Comparison of ENCODE assay signal across 1 cellular context in genomic region chr2:152717242-152718046, GRCh38.
A peak's percentile ranks its signal among the peaks of the same experiment; 100 is the strongest.
TF ChIP-seq lines count a peak whose summit lies in the region.

Gene PRPF40A (minus strand): TSS chr2:152717461. CDS start chr2:152717439, 22 bp downstream.

TF ChIP-seq in K562, 482 proteins besides CTCF, POLR2A, EP300 and RAD21 (continued from another document and continues in another):
- TF ChIP-seq TAF15 (IDR thresholded peaks at IDR 0.05; ENCODE audit: low read depth, low read length) (no peak), SP2 (IDR thresholded peaks at IDR 0.05; ENCODE audit: extremely low read depth, low read depth, low read length, poor library complexity, severe bottlenecking) (peak; percentile 90), ZNF449 (CRISPR knock-in tag; IDR thresholded peaks at IDR 0.05) (no peak), ZNF696 (CRISPR knock-in tag; conservative IDR thresholded peaks at IDR 0.05) (no peak), GATAD2B (IDR thresholded peaks at IDR 0.05; ENCODE audit: borderline replicate concordance) (no peak), STAT5B (CRISPR knock-in tag; IDR thresholded peaks at IDR 0.05) (no peak), ATF4 (CRISPR knock-in tag; IDR thresholded peaks at IDR 0.05) (no peak), ZHX1 (conservative IDR thresholded peaks at IDR 0.05; ENCODE audit: low read length) (no peak; the same call in 1 of the 2 replicates), BRD9 (IDR thresholded peaks at IDR 0.05; ENCODE audit: low read depth, partially characterized antibody) (no peak), NR1H2 (CRISPR knock-in tag; IDR thresholded peaks at IDR 0.05) (no peak), ZNF609 (CRISPR knock-in tag; IDR thresholded peaks at IDR 0.05; ENCODE audit: borderline replicate concordance) (no peak), ZNF354B (CRISPR knock-in tag; IDR thresholded peaks at IDR 0.05) (no peak), THRA (IDR thresholded peaks at IDR 0.05) (no peak), GABPA (tag; conservative IDR thresholded peaks at IDR 0.05; ENCODE audit: low read depth) (peak; percentile 70), DACH1 (IDR thresholded peaks at IDR 0.05; ENCODE audit: partially characterized antibody) (no peak), HMBOX1 (IDR thresholded peaks at IDR 0.05) (no peak), ADNP (tag; IDR thresholded peaks at IDR 0.05) (no peak), RREB1 (CRISPR knock-in tag; IDR thresholded peaks at IDR 0.05) (no peak), KDM4B (IDR thresholded peaks at IDR 0.05; ENCODE audit: borderline replicate concordance in 2 of 2, low read depth in 1 of 2) (peak in 1 of 2 experiments; percentile 91; a peak in 1 of 4 replicates), ARID3B (CRISPR knock-in tag; IDR thresholded peaks at IDR 0.05; ENCODE audit: borderline replicate concordance) (no peak), ZNF24 (IDR thresholded peaks at IDR 0.05) (no peak), RERE (CRISPR knock-in tag; IDR thresholded peaks at IDR 0.05; ENCODE audit: borderline replicate concordance) (no peak), SMARCA5 (IDR thresholded peaks at IDR 0.05) (no peak; the same call in 1 of the 2 replicates)
